ENCODE assay signal across 10 cellular contexts in the genomic region with DNA sequence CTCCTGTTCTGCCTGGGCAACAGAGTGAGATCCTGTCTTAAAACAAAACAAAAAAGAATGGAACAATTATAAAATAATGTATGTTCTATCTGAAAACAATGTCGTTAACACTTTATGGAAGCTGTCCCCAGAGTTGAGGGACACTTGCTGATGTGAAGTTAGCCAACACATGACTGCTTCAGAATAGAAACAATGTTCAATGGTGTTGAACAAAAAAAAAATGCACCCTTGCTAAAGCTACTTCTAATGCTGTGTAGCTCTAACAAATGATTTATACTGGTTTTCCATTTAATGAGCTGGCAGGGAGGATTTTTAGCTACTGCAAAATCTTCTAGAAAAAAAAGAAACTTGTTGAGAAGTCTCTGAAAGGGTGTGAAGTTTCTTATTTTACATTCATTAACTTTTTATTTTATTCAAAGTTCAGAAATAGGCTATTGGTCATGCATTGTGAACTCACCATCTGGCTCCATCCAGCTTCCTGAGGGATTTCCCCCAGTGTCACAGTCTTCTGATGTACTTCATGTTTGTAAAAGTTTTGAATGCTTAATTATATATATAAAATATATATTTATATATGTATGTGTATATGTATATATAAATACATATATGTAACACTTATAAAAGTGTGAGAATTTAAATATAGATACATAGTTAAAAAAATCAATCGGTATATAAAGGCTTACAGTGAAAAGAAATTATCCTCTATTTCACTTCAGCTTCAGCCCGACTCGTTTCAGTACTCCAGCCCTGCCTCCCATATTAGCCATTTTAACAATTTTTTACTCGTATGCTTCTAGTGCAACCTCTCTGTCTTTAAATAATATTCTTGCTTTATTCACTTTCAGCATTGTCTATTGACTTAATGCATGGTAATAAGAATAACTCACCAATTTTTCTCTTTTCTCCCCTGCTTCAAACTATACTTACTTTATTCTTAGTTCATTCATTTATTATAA. TPM values are rescaled to one million over a fixed set of nuclear protein-coding genes. Genes with fewer than 3 reads are reported as not detected.
DNase-seq lines count a peak whose midpoint lies in the region; ATAC-seq, FAIRE-seq and TF ChIP-seq lines count a peak whose summit lies in the region.
"Had no signal": no experiment of that assay in that cellular context is flagged by ENCODE, and none has a peak within 500 bp of the region (broad histone marks: within the 10 kb centered on the region; RNA-seq: fewer than 3 reads in every experiment).

No MANE protein-coding gene starts in this region.

- H3K27ac Mint-ChIP-seq in neural progenitor cell, result no peak overlapping the region

- TF ChIP-seq POLR2A in stomach (IDR thresholded peaks at IDR 0.05), result no peak

- peaks cover 2% of the 10 kb centered on the region for H3K4me1 ChIP-seq in neural progenitor cell
- H3K4me1 ChIP-seq in stomach, result peaks cover 0 to 8% (median 0%) of the 10 kb centered on the region in 4 donors

- no peaks in the 10 kb centered on the region for H4K20me1 ChIP-seq in neural progenitor cell (ENCODE audit: low read depth)

- peaks cover 2% of the 10 kb centered on the region for H3K9me3 Mint-ChIP-seq in neural progenitor cell

- TF ChIP-seq CTCF in neural progenitor cell (IDR thresholded peaks at IDR 0.05) (no peak), stomach (IDR thresholded peaks at IDR 0.05) (no peak)

- no peaks in the 10 kb centered on the region for H3K27me3 ChIP-seq in neural progenitor cell
- H3K27me3 ChIP-seq in stomach, result no peaks in the 10 kb centered on the region

- no peak for TF ChIP-seq EP300 in stomach (IDR thresholded peaks at IDR 0.05)

- H3K27ac ChIP-seq in neural progenitor cell (no peak overlapping the region), stomach (no peak overlapping the region)
- H3K27ac ChIP-seq: VCaP had no signal

- intact Hi-C loops in stomach (cut with DNase I; ENCODE audit: low total_unique reads), result no loop called here

- peak; percentile 45 for DNase-seq in Caki2 (ENCODE audit: low read depth)
- no peak for DNase-seq in RCC 7860 (ENCODE audit: low spot score)
- no peak for DNase-seq in neural progenitor cell (ENCODE audit: low spot score)
- no peak for DNase-seq in NCI-H2227 (lab: John Stamatoyannopoulos, UW; ENCODE audit: unreplicated experiment)
- no peak for DNase-seq in activated effector memory CD4-positive, alpha-beta T cell treated with anti-CD3 and anti-CD28 coated beads, Interleukin-2, amount 50 U/mL, for 16 hours
- no peak for DNase-seq in stomach
- DNase-seq: stimulated activated CD8-positive, alpha-beta memory T cell treated with anti-CD3 and anti-CD28 coated beads, Interleukin-4, amount 100 ng/mL, for 48 hours had no signal

- H3K4me3 Mint-ChIP-seq in neural progenitor cell, result no peak overlapping the region

- H3K4me3 ChIP-seq in neural progenitor cell (no peak overlapping the region), stomach (no peak overlapping the region)

- peak; percentile 87 for FAIRE-seq in RCC 7860 (lab: Jason Lieb, UNC)

- H3K36me3 Mint-ChIP-seq in neural progenitor cell, result no peaks in the 10 kb centered on the region

- 80 to 92% (median 82%) methylated on average over 5 of the region's 5 CpGs for WGBS in stomach, 5 donors

- in situ Hi-C loops in Caki2 (cut with HindIII; ENCODE audit: low pct_unique_long_range_greater_than_20kb, low sequenced_read_pairs), result no loop called here

- H3F3A ChIP-seq in neural progenitor cell (ENCODE audit: low read depth), result no peaks in the 10 kb centered on the region

- peaks cover 3% of the 10 kb centered on the region for H3K4me1 Mint-ChIP-seq in neural progenitor cell

- H2AFZ ChIP-seq in neural progenitor cell (replicated peaks), result no peak overlapping the region

- no peak overlapping the region for H3K9ac ChIP-seq in neural progenitor cell

- H3K36me3 ChIP-seq in neural progenitor cell, result no peaks in the 10 kb centered on the region
- H3K36me3 ChIP-seq in stomach, result no peaks in the 10 kb centered on the region

- no peaks in the 10 kb centered on the region for H3K27me3 Mint-ChIP-seq in neural progenitor cell (ENCODE audit: insufficient read depth, low read depth)

- no peaks in the 10 kb centered on the region for H3K79me2 ChIP-seq in neural progenitor cell (ENCODE audit: low read depth)

- H3K9me3 ChIP-seq in neural progenitor cell (ENCODE audit: low read depth) (no peaks in the 10 kb centered on the region), stomach (no peaks in the 10 kb centered on the region)

- ATAC-seq in GM19438 (IDR thresholded peaks at IDR 0.05; ENCODE audit: low read depth, unreplicated experiment) (peak; percentile 63), HG02973 (IDR thresholded peaks at IDR 0.05; ENCODE audit: unreplicated experiment) (peak; percentile 73)

- no peak overlapping the region for H3K4me2 ChIP-seq in neural progenitor cell

RNA-seq across cellular contexts. Expression of gene HDAC9, which starts 35.0 kb away (rescaled TPM):
- total RNA-seq in Caki2 (2014; rRNA removed; shearing (Covaris generic); ENCODE audit: low replicate concordance), result 19.5 and 21.5 TPM in 2 replicates
- total RNA-seq in neural progenitor cell (ENCODE audit: low replicate concordance) (16.0 and 28.6 TPM in 2 replicates), stomach (10 to 100 TPM in 4 of 5 donors, 1 to 10 TPM in 1; 3.5 to 60.0 (median 22.2) TPM)
- 1 to 10 TPM; 1.4 to 2.6 (median 2.0) TPM for polyA plus RNA-seq in stomach
